ENCODE assay signal across 8 cellular contexts in genomic region chr20:25223179-25223661, GRCh38. TPM values are rescaled to one million over a fixed set of nuclear protein-coding genes. Genes with fewer than 3 reads are reported as not detected.
DNase-seq lines count a peak whose midpoint lies in the region; ATAC-seq, FAIRE-seq and TF ChIP-seq lines count a peak whose summit lies in the region.

No MANE protein-coding gene starts in this region.

- no peaks in the 10 kb centered on the region for H3K79me2 ChIP-seq in HepG2 (ENCODE audit: insufficient read depth, low read length)

- H3K9ac ChIP-seq in adipocyte (ENCODE audit: low read length): no peak overlapping the region
- no peak overlapping the region for H3K9ac ChIP-seq in HepG2 (ENCODE audit: insufficient read depth, low read depth, low read length)

- H3K4me1 ChIP-seq in adipocyte (ENCODE audit: control insufficient read depth, insufficient read depth, low read length): peaks cover 26% of the 10 kb centered on the region
- H3K4me1 ChIP-seq in HepG2 (ENCODE audit: insufficient read depth, low read length): peaks cover 48% of the 10 kb centered on the region

- H3K4me3 ChIP-seq in adipocyte (ENCODE audit: low read length): no peak overlapping the region
- no peak overlapping the region for H3K4me3 ChIP-seq in HepG2 (replicated peaks in 1 of 3; ENCODE audit: insufficient read depth in 1 of 3, low read depth in 2 of 3, low read length in 3 of 3)

- TF ChIP-seq RAD21 in HepG2 (CRISPR knock-in tag; IDR thresholded peaks at IDR 0.05): peak; percentile 60; the same call in 1 of the 2 replicates

- no peaks in the 10 kb centered on the region for H3K27me3 ChIP-seq in adipocyte (replicated peaks; ENCODE audit: control insufficient read depth, insufficient read depth, low read length)
- H3K27me3 ChIP-seq in HepG2 (ENCODE audit: control insufficient read depth in 1 of 2, insufficient read depth in 2 of 2, low read length in 2 of 2): no peaks in the 10 kb centered on the region

- H3K36me3 ChIP-seq in adipocyte (ENCODE audit: control insufficient read depth, insufficient read depth, low read length, severe bottlenecking) (peaks cover 25% of the 10 kb centered on the region), HepG2 (replicated peaks in 1 of 2; ENCODE audit: control insufficient read depth in 1 of 2, insufficient read depth in 2 of 2, low read length in 2 of 2) (peaks cover 15 to 26% of the 10 kb centered on the region in 2 experiments)

- in situ Hi-C loops in HepG2 (cut with HindIII; ENCODE audit: extremely low pct_ligation_motif_present, low pct_unique_long_range_greater_than_20kb): no loop called here

- no peak for TF ChIP-seq POLR2A in HepG2 (IDR thresholded peaks at IDR 0.05; ENCODE audit: insufficient read depth in 1 of 2, low read depth in 2 of 2, low read length in 2 of 2)

- CTCF ChIA-PET in HepG2 (lab: Yijun Ruan, JAX; ENCODE audit: low intra/inter-chr PET ratio, low total read pairs): interaction anchor here (1.4 kb wide), 1 partner anchor 24 kb away, joined by 11 read pairs; the partner anchor contains the start of gene PYGB

- POLR2A ChIA-PET in HepG2 (lab: Yijun Ruan, JAX): interaction anchor here (2.2 to 6.5 kb wide), 3 partner anchors 10 to 27 kb away, joined by 9 to 72 read pairs (median 15); partner anchors contain the start of genes ENTPD6 and PYGB

- no peaks in the 10 kb centered on the region for H4K20me1 ChIP-seq in HepG2 (ENCODE audit: insufficient read depth, low read length)

- H3K27ac ChIP-seq in HepG2 (ENCODE audit: extremely low read length, insufficient read depth, low read length): peak overlapping the region; percentile 54

- intact Hi-C loops in HepG2 (cut with micrococcal nuclease; ENCODE audit: unreplicated experiment): loop anchor here (1.0 to 2.0 kb wide), 2 partner anchors 24 to 28 kb away; partner anchors contain the start of gene ENTPD6

- no TSS peak for BruUV-seq in HepG2 (replicated peaks; lab: Mats Ljungman, UMichigan)

- H3K9me3 ChIP-seq in adipocyte (ENCODE audit: control insufficient read depth, low read length) (no peaks in the 10 kb centered on the region), HepG2 (ENCODE audit: low read length) (no peaks in the 10 kb centered on the region)

- WGBS in HepG2 (ENCODE audit: low lambda C conversion rate): 71% methylated on average over 8 of the region's 8 CpGs

- H2AFZ ChIP-seq in HepG2 (ENCODE audit: low read length): no peak overlapping the region

- TF ChIP-seq CTCF in HepG2 (CRISPR knock-in tag; IDR thresholded peaks at IDR 0.05): peak; percentile 78

- TF ChIP-seq EP300 in HepG2 (IDR thresholded peaks at IDR 0.05; ENCODE audit: low read depth in 2 of 2, low read length in 2 of 2) (no peak), HepG2 (CRISPR knock-in tag; IDR thresholded peaks at IDR 0.05; ENCODE audit: borderline replicate concordance) (peak; percentile 73)

- H3K4me2 ChIP-seq in HepG2 (ENCODE audit: low read depth, low read length): no peak overlapping the region

- peak; percentile 79 for FAIRE-seq in HepG2 (lab: Jason Lieb, UNC)

- ATAC-seq in HepG2 (peak; percentile 81), HG02588 (IDR thresholded peaks at IDR 0.05; ENCODE audit: unreplicated experiment) (no peak), GM19324 (IDR thresholded peaks at IDR 0.05; ENCODE audit: low FRiP score, unreplicated experiment) (no peak)

- DNase-seq in Daoy (ENCODE audit: low read depth) (peak; percentile 97), LoVo (ENCODE audit: low spot score) (peak; percentile 59), adipocyte (ENCODE audit: low read depth) (peak; percentile 72), HepG2 (ENCODE audit: low spot score) (peak; percentile 91), NCI-H1417 (lab: John Stamatoyannopoulos, UW) (no peak), amygdala (lab: John Stamatoyannopoulos, UW) (no peak)

TF ChIP-seq in HepG2, 621 proteins besides CTCF, POLR2A, EP300 and RAD21 (continues in another document):
- peak; percentile 75 for TF ChIP-seq ZNF768 (CRISPR knock-in tag; IDR thresholded peaks at IDR 0.05)

RNA-seq across cellular contexts. Expression of gene PYGB, which starts 24.7 kb away (rescaled TPM):
- total RNA-seq in Daoy (2014; rRNA removed; shearing (Covaris generic)): 54.8 and 59.9 TPM in 2 replicates
- 82.0 and 86.3 TPM in 2 replicates for total RNA-seq in HepG2 (2016; rRNA removed; fragmentation: Illumina TruSeq; extraction: Trizol)
- total RNA-seq in HepG2 (2016; cell fraction: cytosol; rRNA removed; fragmentation: Illumina TruSeq; extraction: Trizol; ENCODE audit: low read depth): 5.4 and 6.5 TPM in 2 replicates
- 69.1 and 89.6 TPM in 2 replicates for total RNA-seq in HepG2 (2016; cell fraction: insoluble cytoplasmic fraction; rRNA removed; fragmentation: Illumina TruSeq; extraction: Trizol)
- 18.0 and 19.5 TPM in 2 replicates for total RNA-seq in HepG2 (2016; cell fraction: membrane; rRNA removed; fragmentation: Illumina TruSeq; extraction: Trizol)
- total RNA-seq in HepG2 (2016; cell fraction: nucleus; rRNA removed; fragmentation: Illumina TruSeq; extraction: Trizol): 59.8 and 63.0 TPM in 2 replicates
- polyA plus RNA-seq in HepG2 (2011; rRNA removed): 24.2 and 37.5 TPM in 2 replicates
- 24.4 and 27.4 TPM in 2 replicates for polyA plus RNA-seq in HepG2 (2011; cell fraction: cytosol; rRNA removed)
- polyA plus RNA-seq in HepG2 (2011; cell fraction: nucleus; rRNA removed): 111 and 112 TPM in 2 replicates
- 26.9 and 46.5 TPM in 2 replicates for polyA plus RNA-seq in HepG2 (2012)
- 3.5 TPM in 2 replicates for polyA plus RNA-seq in HepG2 (2016; cell fraction: cytosol; fragmentation: Illumina TruSeq; extraction: Trizol; ENCODE audit: low read depth)
- polyA plus RNA-seq in HepG2 (2016; cell fraction: insoluble cytoplasmic fraction; fragmentation: Illumina TruSeq; extraction: Trizol; ENCODE audit: low read depth): 45.7 and 58.6 TPM in 2 replicates
- polyA plus RNA-seq in HepG2 (2016; cell fraction: membrane; fragmentation: Illumina TruSeq; extraction: Trizol; ENCODE audit: low read depth): 7.2 and 9.8 TPM in 2 replicates
- polyA plus RNA-seq in HepG2 (2016; cell fraction: nucleus; fragmentation: Illumina TruSeq; extraction: Trizol; ENCODE audit: insufficient read depth, low read depth): 79.7 and 85.5 TPM in 2 replicates
- polyA minus RNA-seq in HepG2 (2011; rRNA and poly(A)+ RNA removed; ENCODE audit: low replicate concordance): 26.5 and 80.5 TPM in 2 replicates
- 36.1 and 38.1 TPM in 2 replicates for polyA minus RNA-seq in HepG2 (2011; cell fraction: cytosol; rRNA and poly(A)+ RNA removed)
- polyA minus RNA-seq in HepG2 (2011; cell fraction: nucleus; rRNA and poly(A)+ RNA removed): 27.9 and 31.3 TPM in 2 replicates

RNA-seq across cellular contexts. Expression of gene ENTPD6, which starts 27.7 kb away (rescaled TPM):
- 28.9 and 33.2 TPM in 2 replicates for total RNA-seq in Daoy (2014; rRNA removed; shearing (Covaris generic))
- 98.4 and 164 TPM in 2 replicates for total RNA-seq in HepG2 (2016; rRNA removed; fragmentation: Illumina TruSeq; extraction: Trizol)
- total RNA-seq in HepG2 (2016; cell fraction: cytosol; rRNA removed; fragmentation: Illumina TruSeq; extraction: Trizol; ENCODE audit: low read depth): 67.6 and 72.5 TPM in 2 replicates
- total RNA-seq in HepG2 (2016; cell fraction: insoluble cytoplasmic fraction; rRNA removed; fragmentation: Illumina TruSeq; extraction: Trizol): 90.5 and 177 TPM in 2 replicates
- 139 and 152 TPM in 2 replicates for total RNA-seq in HepG2 (2016; cell fraction: membrane; rRNA removed; fragmentation: Illumina TruSeq; extraction: Trizol)
- total RNA-seq in HepG2 (2016; cell fraction: nucleus; rRNA removed; fragmentation: Illumina TruSeq; extraction: Trizol): 149 and 161 TPM in 2 replicates
- polyA plus RNA-seq in HepG2 (2011; rRNA removed): 172 and 221 TPM in 2 replicates
- 185 and 213 TPM in 2 replicates for polyA plus RNA-seq in HepG2 (2011; cell fraction: cytosol; rRNA removed)
- polyA plus RNA-seq in HepG2 (2011; cell fraction: nucleus; rRNA removed): 538 and 633 TPM in 2 replicates
- 90.9 and 112 TPM in 2 replicates for polyA plus RNA-seq in HepG2 (2012)
- polyA plus RNA-seq in HepG2 (2016; cell fraction: cytosol; fragmentation: Illumina TruSeq; extraction: Trizol; ENCODE audit: low read depth): 59.4 and 67.7 TPM in 2 replicates
- polyA plus RNA-seq in HepG2 (2016; cell fraction: insoluble cytoplasmic fraction; fragmentation: Illumina TruSeq; extraction: Trizol; ENCODE audit: low read depth): 85.6 and 91.9 TPM in 2 replicates
- 104 and 119 TPM in 2 replicates for polyA plus RNA-seq in HepG2 (2016; cell fraction: membrane; fragmentation: Illumina TruSeq; extraction: Trizol; ENCODE audit: low read depth)
- 320 and 321 TPM in 2 replicates for polyA plus RNA-seq in HepG2 (2016; cell fraction: nucleus; fragmentation: Illumina TruSeq; extraction: Trizol; ENCODE audit: insufficient read depth, low read depth)
- polyA minus RNA-seq in HepG2 (2011; rRNA and poly(A)+ RNA removed; ENCODE audit: low replicate concordance): 25.3 and 228 TPM in 2 replicates
- polyA minus RNA-seq in HepG2 (2011; cell fraction: cytosol; rRNA and poly(A)+ RNA removed): 56.6 and 60.3 TPM in 2 replicates
- polyA minus RNA-seq in HepG2 (2011; cell fraction: nucleus; rRNA and poly(A)+ RNA removed): 98.2 and 106 TPM in 2 replicates

Comparison
In these comparisons a context has a peak if more than half of its experiments do, and no peak if none do; other contexts are left out.
1. DNase-seq: peak in Daoy (single experiment), LoVo (single experiment), adipocyte (single experiment) and HepG2 (single experiment); none in NCI-H1417 (0 of 3) and amygdala (0 of 56).